In the genomic region with DNA sequence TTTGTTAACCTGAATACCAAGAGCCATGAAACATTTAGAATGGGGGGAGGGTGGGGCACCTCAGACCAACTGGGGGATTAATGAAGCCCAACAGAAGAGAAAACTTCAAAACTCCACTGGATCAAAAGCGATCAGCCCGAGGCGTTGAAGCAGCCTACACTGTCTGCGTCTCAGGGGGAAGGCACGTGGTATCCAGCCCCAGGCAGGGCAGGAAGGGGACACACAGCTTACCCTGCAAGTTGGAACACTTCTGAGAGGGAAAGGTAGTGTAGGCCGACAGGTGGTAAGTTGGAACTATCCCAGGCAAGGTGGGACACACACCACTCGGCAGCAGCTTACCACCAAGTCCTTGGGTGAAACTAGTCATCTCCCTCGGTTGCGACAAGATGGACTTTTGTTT, we compare ENCODE assay signal across 2 cellular contexts.
TF ChIP-seq lines count a peak whose summit lies in the region.

No MANE protein-coding gene starts in this region.

TF ChIP-seq in SK-N-SH, 30 proteins besides CTCF, POLR2A, EP300 and RAD21 (continued from another document):
- TF ChIP-seq, protein P1, sequence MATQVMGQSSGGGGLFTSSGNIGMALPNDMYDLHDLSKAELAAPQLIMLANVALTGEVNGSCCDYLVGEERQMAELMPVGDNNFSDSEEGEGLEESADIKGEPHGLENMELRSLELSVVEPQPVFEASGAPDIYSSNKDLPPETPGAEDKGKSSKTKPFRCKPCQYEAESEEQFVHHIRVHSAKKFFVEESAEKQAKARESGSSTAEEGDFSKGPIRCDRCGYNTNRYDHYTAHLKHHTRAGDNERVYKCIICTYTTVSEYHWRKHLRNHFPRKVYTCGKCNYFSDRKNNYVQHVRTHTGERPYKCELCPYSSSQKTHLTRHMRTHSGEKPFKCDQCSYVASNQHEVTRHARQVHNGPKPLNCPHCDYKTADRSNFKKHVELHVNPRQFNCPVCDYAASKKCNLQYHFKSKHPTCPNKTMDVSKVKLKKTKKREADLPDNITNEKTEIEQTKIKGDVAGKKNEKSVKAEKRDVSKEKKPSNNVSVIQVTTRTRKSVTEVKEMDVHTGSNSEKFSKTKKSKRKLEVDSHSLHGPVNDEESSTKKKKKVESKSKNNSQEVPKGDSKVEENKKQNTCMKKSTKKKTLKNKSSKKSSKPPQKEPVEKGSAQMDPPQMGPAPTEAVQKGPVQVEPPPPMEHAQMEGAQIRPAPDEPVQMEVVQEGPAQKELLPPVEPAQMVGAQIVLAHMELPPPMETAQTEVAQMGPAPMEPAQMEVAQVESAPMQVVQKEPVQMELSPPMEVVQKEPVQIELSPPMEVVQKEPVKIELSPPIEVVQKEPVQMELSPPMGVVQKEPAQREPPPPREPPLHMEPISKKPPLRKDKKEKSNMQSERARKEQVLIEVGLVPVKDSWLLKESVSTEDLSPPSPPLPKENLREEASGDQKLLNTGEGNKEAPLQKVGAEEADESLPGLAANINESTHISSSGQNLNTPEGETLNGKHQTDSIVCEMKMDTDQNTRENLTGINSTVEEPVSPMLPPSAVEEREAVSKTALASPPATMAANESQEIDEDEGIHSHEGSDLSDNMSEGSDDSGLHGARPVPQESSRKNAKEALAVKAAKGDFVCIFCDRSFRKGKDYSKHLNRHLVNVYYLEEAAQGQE (IDR thresholded peaks at IDR 0.05; ENCODE audit: low read depth, low read length), result no peak
- TF ChIP-seq MAX (IDR thresholded peaks at IDR 0.05; ENCODE audit: low read depth), result no peak
- TF ChIP-seq MEF2A (IDR thresholded peaks at IDR 0.05; ENCODE audit: borderline replicate concordance, low read depth), result no peak
- TF ChIP-seq FOSL2 (IDR thresholded peaks at IDR 0.05; ENCODE audit: borderline replicate concordance, low read depth), result no peak
- TF ChIP-seq SIN3A (IDR thresholded peaks at IDR 0.05; ENCODE audit: borderline replicate concordance, low read depth, low read length), result no peak
- TF ChIP-seq JUND (IDR thresholded peaks at IDR 0.05), result no peak
- TF ChIP-seq TEAD4 (IDR thresholded peaks at IDR 0.05; ENCODE audit: borderline replicate concordance, insufficient read depth), result no peak
- no peak for TF ChIP-seq SMC3 (IDR thresholded peaks at IDR 0.05; ENCODE audit: low read depth, low read length)
- TF ChIP-seq, protein P2, sequence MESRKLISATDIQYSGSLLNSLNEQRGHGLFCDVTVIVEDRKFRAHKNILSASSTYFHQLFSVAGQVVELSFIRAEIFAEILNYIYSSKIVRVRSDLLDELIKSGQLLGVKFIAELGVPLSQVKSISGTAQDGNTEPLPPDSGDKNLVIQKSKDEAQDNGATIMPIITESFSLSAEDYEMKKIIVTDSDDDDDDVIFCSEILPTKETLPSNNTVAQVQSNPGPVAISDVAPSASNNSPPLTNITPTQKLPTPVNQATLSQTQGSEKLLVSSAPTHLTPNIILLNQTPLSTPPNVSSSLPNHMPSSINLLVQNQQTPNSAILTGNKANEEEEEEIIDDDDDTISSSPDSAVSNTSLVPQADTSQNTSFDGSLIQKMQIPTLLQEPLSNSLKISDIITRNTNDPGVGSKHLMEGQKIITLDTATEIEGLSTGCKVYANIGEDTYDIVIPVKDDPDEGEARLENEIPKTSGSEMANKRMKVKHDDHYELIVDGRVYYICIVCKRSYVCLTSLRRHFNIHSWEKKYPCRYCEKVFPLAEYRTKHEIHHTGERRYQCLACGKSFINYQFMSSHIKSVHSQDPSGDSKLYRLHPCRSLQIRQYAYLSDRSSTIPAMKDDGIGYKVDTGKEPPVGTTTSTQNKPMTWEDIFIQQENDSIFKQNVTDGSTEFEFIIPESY (IDR thresholded peaks at IDR 0.05; ENCODE audit: borderline replicate concordance, low read depth), result no peak

TF ChIP-seq in SK-N-SH treated with all-trans-retinoic acid at 6 μM for 48 hours, 23 proteins besides CTCF, POLR2A, EP300 and RAD21 (continued from another document):
- TF ChIP-seq PATZ1 (CRISPR knock-in tag; IDR thresholded peaks at IDR 0.05; ENCODE audit: borderline replicate concordance) (no peak), ZFP30 (CRISPR knock-in tag; IDR thresholded peaks at IDR 0.05) (no peak), RARB (CRISPR knock-in tag; IDR thresholded peaks at IDR 0.05) (no peak), ZNF70 (CRISPR knock-in tag; IDR thresholded peaks at IDR 0.05) (no peak), ISL1 (CRISPR knock-in tag; IDR thresholded peaks at IDR 0.05) (no peak), BACH2 (CRISPR knock-in tag; IDR thresholded peaks at IDR 0.05; ENCODE audit: borderline replicate concordance) (no peak), GLIS3 (CRISPR knock-in tag; IDR thresholded peaks at IDR 0.05) (no peak), ZC3H10 (CRISPR knock-in tag; IDR thresholded peaks at IDR 0.05) (no peak), ZNF8 (CRISPR knock-in tag; IDR thresholded peaks at IDR 0.05) (no peak), ZNF565 (CRISPR knock-in tag; conservative IDR thresholded peaks at IDR 0.05; ENCODE audit: low read depth) (no peak)
- TF ChIP-seq, protein P3, sequence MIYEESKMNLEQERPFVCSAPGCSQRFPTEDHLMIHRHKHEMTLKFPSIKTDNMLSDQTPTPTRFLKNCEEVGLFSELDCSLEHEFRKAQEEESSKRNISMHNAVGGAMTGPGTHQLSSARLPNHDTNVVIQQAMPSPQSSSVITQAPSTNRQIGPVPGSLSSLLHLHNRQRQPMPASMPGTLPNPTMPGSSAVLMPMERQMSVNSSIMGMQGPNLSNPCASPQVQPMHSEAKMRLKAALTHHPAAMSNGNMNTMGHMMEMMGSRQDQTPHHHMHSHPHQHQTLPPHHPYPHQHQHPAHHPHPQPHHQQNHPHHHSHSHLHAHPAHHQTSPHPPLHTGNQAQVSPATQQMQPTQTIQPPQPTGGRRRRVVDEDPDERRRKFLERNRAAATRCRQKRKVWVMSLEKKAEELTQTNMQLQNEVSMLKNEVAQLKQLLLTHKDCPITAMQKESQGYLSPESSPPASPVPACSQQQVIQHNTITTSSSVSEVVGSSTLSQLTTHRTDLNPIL (CRISPR knock-in tag; IDR thresholded peaks at IDR 0.05; ENCODE audit: low read depth), result no peak
